ENCODE assay signal across 23 cellular contexts in the genomic region with DNA sequence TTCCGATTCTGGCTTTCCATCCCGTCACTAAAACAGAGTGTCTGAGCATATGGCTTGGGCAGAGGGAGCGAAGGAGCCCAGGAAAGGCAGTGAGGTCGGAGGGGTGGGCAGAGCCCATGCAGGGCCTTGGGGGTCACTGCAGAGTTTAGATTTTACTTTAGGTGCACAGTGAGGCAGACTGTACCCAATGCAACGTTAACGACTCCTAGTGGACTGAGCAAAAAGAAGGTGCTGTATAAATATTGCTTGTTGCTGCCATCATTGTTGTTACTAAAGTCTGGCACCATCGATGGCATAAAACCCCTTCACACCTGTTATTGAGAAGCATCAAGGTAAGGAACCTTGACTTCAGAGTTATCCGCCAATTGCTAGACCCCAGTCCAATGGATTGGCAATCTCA.
"Had no signal": no experiment of that assay in that cellular context is flagged by ENCODE, and none has a peak within 500 bp of the region (broad histone marks: within the 10 kb centered on the region; RNA-seq: fewer than 3 reads in every experiment).

No MANE protein-coding gene starts in this region.

- H3K9me3 ChIP-seq: body of pancreas, left lung had no signal

- H3K4me1 Mint-ChIP-seq: immature natural killer cell; naive thymus-derived CD8-positive, alpha-beta T cell; neural progenitor cell; T-cell; WTC11 had no signal

- H2AFZ ChIP-seq: neural progenitor cell had no signal

- H3K27ac ChIP-seq: body of pancreas, left lung, neural progenitor cell had no signal

- H3K4me3 Mint-ChIP-seq: immature natural killer cell; mesothelial cell of epicardium; naive thymus-derived CD8-positive, alpha-beta T cell; neural progenitor cell; T-cell; WTC11 had no signal

- H3K4me1 ChIP-seq: body of pancreas, left lung, neural progenitor cell had no signal

- H3K36me3 Mint-ChIP-seq: immature natural killer cell; mesothelial cell of epicardium; naive thymus-derived CD8-positive, alpha-beta T cell; neural progenitor cell; T-cell; WTC11 had no signal

- H3K27me3 ChIP-seq: body of pancreas, neural progenitor cell had no signal

- H3K4me2 ChIP-seq: neural progenitor cell had no signal

- H3K9me3 Mint-ChIP-seq: immature natural killer cell, mesothelial cell of epicardium, neural progenitor cell, T-cell, WTC11 had no signal

- H3K36me3 ChIP-seq: left lung, neural progenitor cell had no signal

- H3K27ac Mint-ChIP-seq: immature natural killer cell; mesothelial cell of epicardium; naive thymus-derived CD8-positive, alpha-beta T cell; neural progenitor cell; T-cell; WTC11 had no signal

- DNase-seq: activated CD4-positive, alpha-beta T cell treated with anti-CD3 and anti-CD28 coated beads, Interleukin-2, amount 50 U/mL, for 4 hours; activated CD8-positive, alpha-beta memory T cell treated with anti-CD3 and anti-CD28 coated beads for 24 hours; activated CD8-positive, alpha-beta memory T cell treated with anti-CD3 and anti-CD28 coated beads, Interleukin-2, amount 50 U/mL, for 4 hours; activated gamma-delta T cell; activated naive CD4-positive, alpha-beta T cell treated with anti-CD3 and anti-CD28 coated beads, Interleukin-2, amount 50 U/mL, for 16 hours; activated T-cell treated with anti-CD3 and anti-CD28 coated beads, Interleukin-2, amount 50 U/mL, for 48 hours; anterior cingulate cortex; body of pancreas; caudate nucleus; dermis blood vessel endothelial cell; effector memory CD4-positive, alpha-beta T cell; foreskin melanocyte; immature natural killer cell; kidney glomerular epithelial cell; left lung; naive thymus-derived CD8-positive, alpha-beta T cell; stimulated activated CD4-positive, alpha-beta T cell treated with anti-CD3 and anti-CD28 coated beads, Interleukin-12 subunit alpha, Interleukin-12 subunit beta, amount 100 ng/mL, for 4 hours; stimulated activated CD4-positive, alpha-beta T cell treated with anti-CD3 and anti-CD28 coated beads, Interleukin-4, amount 100 ng/mL, for 4 hours; stimulated activated naive CD8-positive, alpha-beta T cell treated with anti-CD3 and anti-CD28 coated beads, Interleukin-15, Interleukin-2, amounts not matched to agents 100 U/mL and 50 U/mL, for 24 hours; T-cell had no signal

- H3K4me3 ChIP-seq: body of pancreas, left lung, neural progenitor cell had no signal

- H3K9ac ChIP-seq: neural progenitor cell had no signal

- ATAC-seq: body of pancreas; left lung; naive thymus-derived CD8-positive, alpha-beta T cell; stimulated activated naive CD8-positive, alpha-beta T cell treated with anti-CD3 and anti-CD28 coated beads, Interleukin-15, Interleukin-2, amounts not matched to agents 100 U/mL and 50 U/mL, for 24 hours; T-cell; WTC11 had no signal
